1 cellular context compared by ENCODE assay signal in the genomic region with DNA sequence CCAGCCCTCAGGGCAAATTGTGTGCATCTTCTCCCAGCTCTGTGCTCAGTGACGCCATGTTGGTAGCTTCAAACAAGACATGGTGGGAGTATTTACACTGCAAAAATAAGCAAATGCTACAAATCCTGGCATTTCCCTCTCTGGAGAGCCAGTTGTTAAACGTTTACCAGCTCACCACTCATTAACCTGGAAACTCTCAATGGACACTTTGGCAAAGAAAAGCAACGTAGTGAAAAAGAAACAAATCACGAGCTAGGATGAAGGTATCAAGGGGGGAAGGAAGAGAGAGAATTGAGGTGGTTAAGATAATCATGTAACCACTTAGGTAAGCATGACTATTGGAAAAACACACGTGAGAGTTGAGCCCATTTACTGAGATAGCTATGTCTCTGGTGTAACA.
TF ChIP-seq lines count a peak whose summit lies in the region.

No MANE protein-coding gene starts in this region.

TF ChIP-seq in HepG2, 621 proteins besides CTCF, POLR2A, EP300 and RAD21 (continued from another document):
- TF ChIP-seq, protein P1, sequence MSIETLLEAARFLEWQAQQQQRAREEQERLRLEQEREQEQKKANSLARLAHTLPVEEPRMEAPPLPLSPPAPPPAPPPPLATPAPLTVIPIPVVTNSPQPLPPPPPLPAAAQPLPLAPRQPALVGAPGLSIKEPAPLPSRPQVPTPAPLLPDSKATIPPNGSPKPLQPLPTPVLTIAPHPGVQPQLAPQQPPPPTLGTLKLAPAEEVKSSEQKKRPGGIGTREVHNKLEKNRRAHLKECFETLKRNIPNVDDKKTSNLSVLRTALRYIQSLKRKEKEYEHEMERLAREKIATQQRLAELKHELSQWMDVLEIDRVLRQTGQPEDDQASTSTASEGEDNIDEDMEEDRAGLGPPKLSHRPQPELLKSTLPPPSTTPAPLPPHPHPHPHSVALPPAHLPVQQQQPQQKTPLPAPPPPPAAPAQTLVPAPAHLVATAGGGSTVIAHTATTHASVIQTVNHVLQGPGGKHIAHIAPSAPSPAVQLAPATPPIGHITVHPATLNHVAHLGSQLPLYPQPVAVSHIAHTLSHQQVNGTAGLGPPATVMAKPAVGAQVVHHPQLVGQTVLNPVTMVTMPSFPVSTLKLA (IDR thresholded peaks at IDR 0.05): 0 out of 2 replicates have a peak, but pooled peaks have one; percentile 5
- no peak for TF ChIP-seq PPARG (CRISPR knock-in tag; conservative IDR thresholded peaks at IDR 0.05)
